Comparison of ENCODE assay signal across 16 cellular contexts in genomic region chr19:7665076-7665475, GRCh38.
A peak's percentile ranks its signal among the peaks of the same experiment; 100 is the strongest.
DNase-seq lines count a peak whose midpoint lies in the region; FAIRE-seq and TF ChIP-seq lines count a peak whose summit lies in the region.
"Had no signal": no experiment of that assay in that cellular context is flagged by ENCODE, and none has a peak within 500 bp of the region (broad histone marks: within the 10 kb centered on the region; RNA-seq: fewer than 3 reads in every experiment).

No MANE protein-coding gene starts in this region.

- no peaks in the 10 kb centered on the region for H3K79me2 ChIP-seq in MM.1S (ENCODE audit: low read length)
- H3K79me2 ChIP-seq: parathyroid adenoma had no signal

- no peaks in the 10 kb centered on the region for H4K20me1 ChIP-seq in MM.1S (ENCODE audit: insufficient read depth, low read length)

- no peak overlapping the region for H3K27ac ChIP-seq in MM.1S (ENCODE audit: low read length)
- H3K27ac ChIP-seq: parathyroid adenoma, thoracic aorta had no signal

- TF ChIP-seq CTCF in AG10803 (conservative IDR thresholded peaks at IDR 0.05; ENCODE audit: low read length) (no peak), choroid plexus epithelial cell (conservative IDR thresholded peaks at IDR 0.05; ENCODE audit: low read depth, low read length) (no peak), MM.1S (IDR thresholded peaks at IDR 0.05; ENCODE audit: low read length) (no peak)

- H3K4me3 ChIP-seq in AG10803 (ENCODE audit: low read length) = no peak overlapping the region
- no peak overlapping the region for H3K4me3 ChIP-seq in choroid plexus epithelial cell (ENCODE audit: low read depth, low read length)
- no peak overlapping the region for H3K4me3 ChIP-seq in MM.1S (ENCODE audit: low read length)
- H3K4me3 ChIP-seq: thoracic aorta had no signal

- peaks cover 88% of the 10 kb centered on the region for H3K27me3 ChIP-seq in MM.1S (replicated peaks; ENCODE audit: insufficient read depth, low read length)

- no peak overlapping the region for H2AFZ ChIP-seq in MM.1S (ENCODE audit: low read length)
- H2AFZ ChIP-seq: parathyroid adenoma had no signal

- H3K9me3 ChIP-seq in MM.1S (replicated peaks; ENCODE audit: insufficient read depth, low read length) = no peaks in the 10 kb centered on the region
- H3K9me3 ChIP-seq: thoracic aorta had no signal

- H3K4me1 ChIP-seq in MM.1S (ENCODE audit: low read length) = no peaks in the 10 kb centered on the region
- H3K4me1 ChIP-seq: parathyroid adenoma had no signal

- DNase-seq in AG10803 (ENCODE audit: low read depth) = peak; percentile 54
- peak; percentile 57 for DNase-seq in NCI-H1694 treated with DMSO at 0.1 percent for 48 hours (lab: John Stamatoyannopoulos, UW)
- DNase-seq in choroid plexus epithelial cell (ENCODE audit: low read depth) = peak; percentile 91
- peak; percentile 77 for DNase-seq in iris pigment epithelial cell (ENCODE audit: low read depth)
- no peak for DNase-seq in H54 (ENCODE audit: insufficient read length, low spot score)
- DNase-seq in AG20443 (ENCODE audit: low spot score) = no peak
- DNase-seq in MM.1S = no peak
- DNase-seq in GM19239 (ENCODE audit: insufficient read length, low spot score) = no peak
- DNase-seq: activated CD4-positive, alpha-beta T cell treated with anti-CD3 and anti-CD28 coated beads for 48 hours; cerebellar nuclear complex; stimulated activated CD4-positive, alpha-beta T cell treated with anti-CD3 and anti-CD28 coated beads, Interleukin-4, amount 100 ng/mL, for 4 hours; stimulated activated naive CD4-positive, alpha-beta T cell treated with Interleukin-2 at 50 U/mL for 16 hours had no signal

- no peaks in the 10 kb centered on the region for H3K9me2 ChIP-seq in MM.1S (replicated peaks; ENCODE audit: insufficient read depth, low read length)

- no peak for TF ChIP-seq POLR2A in H54 (IDR thresholded peaks at IDR 0.05; ENCODE audit: low read depth, low read length)

- no peak overlapping the region for H3K9ac ChIP-seq in MM.1S (ENCODE audit: low read length)
- H3K9ac ChIP-seq: parathyroid adenoma had no signal

- H3K36me3 ChIP-seq in MM.1S (replicated peaks; ENCODE audit: insufficient read depth, low read length) = no peaks in the 10 kb centered on the region
- H3K36me3 ChIP-seq: thoracic aorta had no signal

- H3K4me2 ChIP-seq in MM.1S (ENCODE audit: low read depth, low read length) = no peak overlapping the region

- H3F3A ChIP-seq in MM.1S (ENCODE audit: insufficient read depth, low read length) = no peaks in the 10 kb centered on the region

- no peak for FAIRE-seq in H54 (lab: Jason Lieb, UNC)
- FAIRE-seq in GM19239 (lab: Jason Lieb, UNC) = no peak
- FAIRE-seq: astrocyte, keratinocyte had no signal

Comparison
In these comparisons a context has a peak if more than half of its experiments do, and no peak if none do; other contexts are left out.
1. DNase-seq: peak in AG10803 (single experiment), NCI-H1694 treated with DMSO at 0.1 percent for 48 hours (single experiment), choroid plexus epithelial cell (single experiment) and iris pigment epithelial cell (single experiment); none in H54 (single experiment), AG20443 (single experiment), MM.1S (single experiment) and GM19239 (single experiment).